Comparison of ENCODE assay signal across 26 cellular contexts in the genomic region with DNA sequence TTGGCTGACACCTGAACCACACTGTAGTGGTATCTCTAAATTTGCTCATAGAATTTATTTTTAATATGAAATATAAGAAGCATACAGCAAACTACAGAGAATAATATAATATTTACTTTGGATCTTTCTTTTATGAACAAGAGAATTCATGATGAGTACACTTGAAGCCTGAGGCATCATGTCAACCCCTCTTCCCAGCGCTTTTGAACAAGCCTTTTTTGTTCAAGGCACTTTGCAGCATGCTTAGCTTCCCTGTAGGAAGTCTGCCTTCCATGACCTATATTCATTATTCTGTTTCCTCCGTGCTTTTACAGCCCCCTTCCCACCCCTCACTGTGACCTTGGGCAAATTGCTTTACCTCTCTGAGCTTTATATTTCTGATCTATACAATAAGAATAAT. TPM values are rescaled to one million over a fixed set of nuclear protein-coding genes. Genes with fewer than 3 reads are reported as not detected.
DNase-seq lines count a peak whose midpoint lies in the region; ATAC-seq lines count a peak whose summit lies in the region.
"Had no signal": no experiment of that assay in that cellular context is flagged by ENCODE, and none has a peak within 500 bp of the region (broad histone marks: within the 10 kb centered on the region; RNA-seq: fewer than 3 reads in every experiment).

No MANE protein-coding gene starts in this region.

- no peaks in the 10 kb centered on the region for H3K27me3 ChIP-seq in effector memory CD4-positive, alpha-beta T cell (replicated peaks; ENCODE audit: control insufficient read depth, insufficient read depth, low read length, poor library complexity, severe bottlenecking)
- H3K27me3 ChIP-seq: ascending aorta, MG63, ovary, thyroid gland, vagina had no signal

- no peaks in the 10 kb centered on the region for H3K4me1 ChIP-seq in effector memory CD4-positive, alpha-beta T cell (ENCODE audit: control insufficient read depth, insufficient read depth, low read length, poor library complexity, severe bottlenecking)
- H3K4me1 ChIP-seq: ascending aorta, thyroid gland, vagina had no signal

- H3K4me3 ChIP-seq in effector memory CD4-positive, alpha-beta T cell (ENCODE audit: insufficient read depth, low read depth, low read length, poor library complexity, severe bottlenecking): no peak overlapping the region
- H3K4me3 ChIP-seq: ascending aorta, MG63, ovary, thyroid gland, vagina had no signal

- no peaks in the 10 kb centered on the region for H3K36me3 ChIP-seq in effector memory CD4-positive, alpha-beta T cell (ENCODE audit: control insufficient read depth, insufficient read depth, low read length)
- H3K36me3 ChIP-seq: ascending aorta, MG63, ovary, thyroid gland, vagina had no signal

- no peak overlapping the region for H3K27ac ChIP-seq in effector memory CD4-positive, alpha-beta T cell (ENCODE audit: insufficient read depth, low read length, poor library complexity, severe bottlenecking)
- H3K27ac ChIP-seq: ascending aorta, ovary, RWPE1, thyroid gland, vagina had no signal

- peak; percentile 26 for DNase-seq in NCI-H748 (lab: John Stamatoyannopoulos, UW; ENCODE audit: unreplicated experiment)
- no peak for DNase-seq in NCI-H748 treated with DMSO at 0.1 percent for 48 hours (lab: John Stamatoyannopoulos, UW)
- peak; percentile 56 for DNase-seq in NCI-H2227 treated with DMSO at 0.1 percent for 48 hours (lab: John Stamatoyannopoulos, UW)
- peak; percentile 43 for DNase-seq in epidermal melanocyte (ENCODE audit: insufficient read length, low spot score)
- no peak for DNase-seq in dermis blood vessel endothelial cell
- no peak for DNase-seq in effector memory CD4-positive, alpha-beta T cell
- no peak for DNase-seq in activated effector memory CD4-positive, alpha-beta T cell treated with anti-CD3 and anti-CD28 coated beads, Interleukin-2, amount 50 U/mL, for 16 hours
- DNase-seq: activated CD8-positive, alpha-beta T cell treated with anti-CD3 and anti-CD28 coated beads for 36 hours; activated naive CD8-positive, alpha-beta T cell treated with anti-CD3 and anti-CD28 coated beads for 36 hours; CD4-positive, CD25-positive, alpha-beta regulatory T cell; GOT3; KBM-7; kidney; MG63; naive thymus-derived CD8-positive, alpha-beta T cell; NCI-H1105 treated with DMSO at 0.1 percent for 48 hours; NCI-H82; ovary; small intestine; stimulated activated CD8-positive, alpha-beta memory T cell treated with anti-CD3 and anti-CD28 coated beads, Interleukin-4, amount 100 ng/mL, for 48 hours; stimulated activated naive CD8-positive, alpha-beta T cell treated with anti-CD3 and anti-CD28 coated beads, Interleukin-15, amount 100 ng/mL, for 72 hours; thyroid gland had no signal

- no peaks in the 10 kb centered on the region for H3K9me3 ChIP-seq in effector memory CD4-positive, alpha-beta T cell (ENCODE audit: control insufficient read depth, low read length)
- H3K9me3 ChIP-seq: ascending aorta, ovary, thyroid gland had no signal

- ATAC-seq in HG03045 (IDR thresholded peaks at IDR 0.05; ENCODE audit: unreplicated experiment): no peak
- ATAC-seq: activated CD8-positive, alpha-beta T cell treated with anti-CD3 and anti-CD28 coated beads for 36 hours; naive thymus-derived CD8-positive, alpha-beta T cell; stimulated activated naive CD8-positive, alpha-beta T cell treated with anti-CD3 and anti-CD28 coated beads, Interleukin-15, amount 100 ng/mL, for 72 hours had no signal

RNA-seq across cellular contexts. Expression of a gene that starts 41.6 kb away (rescaled TPM):
- 0.42 and 1.5 TPM in 2 replicates for total RNA-seq in dermis blood vessel endothelial cell

Comparison
In these comparisons a context has a peak if more than half of its experiments do, and no peak if none do; other contexts are left out.
1. DNase-seq: peak in NCI-H748 (single experiment), NCI-H2227 treated with DMSO at 0.1 percent for 48 hours (single experiment) and epidermal melanocyte (single experiment); none in NCI-H748 treated with DMSO at 0.1 percent for 48 hours (single experiment), dermis blood vessel endothelial cell (single experiment), effector memory CD4-positive, alpha-beta T cell (0 of 3) and activated effector memory CD4-positive, alpha-beta T cell treated with anti-CD3 and anti-CD28 coated beads, Interleukin-2, amount 50 U/mL, for 16 hours (single experiment).